In genomic region chr3:124361566-124361965, GRCh38 we compare ENCODE assay signal across 24 cellular contexts.
"Had no signal": no experiment of that assay in that cellular context is flagged by ENCODE, and none has a peak within 500 bp of the region (broad histone marks: within the 10 kb centered on the region; RNA-seq: fewer than 3 reads in every experiment).

No MANE protein-coding gene starts in this region.

- H3K27ac ChIP-seq: epithelial cell of prostate, gastrocnemius medialis, heart left ventricle, left lung, parathyroid adenoma, suprapubic skin, vagina had no signal

- H3K9ac ChIP-seq: parathyroid adenoma had no signal

- H3K27me3 Mint-ChIP-seq: dendritic cell treated with granulocyte-macrophage colony-stimulating factor and Interleukin-4, amounts not matched to agents 40 ng/mL and 50 ng/mL, for 4 days had no signal

- H3K27ac Mint-ChIP-seq: dendritic cell treated with granulocyte-macrophage colony-stimulating factor and Interleukin-4, amounts not matched to agents 40 ng/mL and 50 ng/mL, for 4 days; endodermal cell; naive thymus-derived CD8-positive, alpha-beta T cell; stimulated activated naive CD8-positive, alpha-beta T cell treated with anti-CD3 and anti-CD28 coated beads, Interleukin-15, amount 100 ng/mL, for 72 hours had no signal

- H3K4me1 ChIP-seq: gastrocnemius medialis, left lung, vagina had no signal

- DNase-seq: effector CD8-positive, alpha-beta T cell; endodermal cell; foreskin fibroblast; gastrocnemius medialis; heart left ventricle; kidney; left lung; mesenchymal stem cell; midbrain; naive thymus-derived CD8-positive, alpha-beta T cell; small intestine; stimulated activated CD4-positive, alpha-beta T cell treated with anti-CD3 and anti-CD28 coated beads, Interleukin-15, amount 100 ng/mL, for 24 hours; stimulated activated CD4-positive, alpha-beta T cell treated with anti-CD3 and anti-CD28 coated beads, Interleukin-2, amount 100 ng/mL, for 48 hours; stimulated activated naive CD4-positive, alpha-beta T cell; stimulated activated naive CD8-positive, alpha-beta T cell treated with anti-CD3 and anti-CD28 coated beads, Interleukin-15, amount 100 ng/mL, for 72 hours had no signal

- ATAC-seq: esophagus mucosa; gastrocnemius medialis; heart left ventricle; left lung; naive thymus-derived CD8-positive, alpha-beta T cell; stimulated activated naive CD8-positive, alpha-beta T cell treated with anti-CD3 and anti-CD28 coated beads, Interleukin-15, amount 100 ng/mL, for 72 hours had no signal

- H3K4me3 ChIP-seq: gastrocnemius medialis, heart left ventricle, hepatocyte, left lung, right lobe of liver, suprapubic skin, vagina had no signal

- H3K36me3 ChIP-seq: gastrocnemius medialis, heart left ventricle, left lung, right lobe of liver, suprapubic skin, vagina had no signal

- H3K27me3 ChIP-seq: gastrocnemius medialis, heart left ventricle, hepatocyte, left lung, right lobe of liver, suprapubic skin, vagina had no signal

- H3K9me3 Mint-ChIP-seq: dendritic cell treated with granulocyte-macrophage colony-stimulating factor and Interleukin-4, amounts not matched to agents 40 ng/mL and 50 ng/mL, for 4 days had no signal

- H3K4me3 Mint-ChIP-seq: dendritic cell treated with granulocyte-macrophage colony-stimulating factor and Interleukin-4, amounts not matched to agents 40 ng/mL and 50 ng/mL, for 4 days; endodermal cell; naive thymus-derived CD8-positive, alpha-beta T cell; neural crest cell; stimulated activated naive CD8-positive, alpha-beta T cell treated with anti-CD3 and anti-CD28 coated beads, Interleukin-15, amount 100 ng/mL, for 72 hours had no signal

- H3K9me3 ChIP-seq: gastrocnemius medialis, heart left ventricle, left lung, right lobe of liver, suprapubic skin, vagina had no signal

- H3K4me1 Mint-ChIP-seq: stimulated activated naive CD8-positive, alpha-beta T cell treated with anti-CD3 and anti-CD28 coated beads, Interleukin-15, amount 100 ng/mL, for 72 hours had no signal

- H3K36me3 Mint-ChIP-seq: naive thymus-derived CD8-positive, alpha-beta T cell had no signal
